In the genomic region with DNA sequence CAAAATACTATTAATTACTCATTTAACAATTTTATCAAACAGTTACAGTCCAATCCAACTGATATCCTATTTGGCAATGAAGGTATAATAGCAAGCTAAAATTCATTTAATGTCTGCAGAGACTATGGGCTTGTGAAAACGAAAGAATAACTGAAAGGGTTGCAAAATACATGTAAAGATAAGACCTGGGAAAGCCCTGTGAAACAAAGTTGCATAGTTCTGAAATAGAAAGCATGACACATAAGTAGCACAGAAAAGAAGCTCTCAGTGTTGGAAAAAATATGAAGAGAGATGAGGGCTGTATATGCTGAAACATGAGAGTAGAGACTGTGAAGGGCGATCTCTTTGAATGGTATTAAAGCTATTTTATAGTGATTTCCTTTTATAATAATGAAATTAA, we compare ENCODE assay signal across 16 cellular contexts.
DNase-seq lines count a peak whose midpoint lies in the region; ATAC-seq and TF ChIP-seq lines count a peak whose summit lies in the region.
"Had no signal": no experiment of that assay in that cellular context is flagged by ENCODE, and none has a peak within 500 bp of the region (broad histone marks: within the 10 kb centered on the region; RNA-seq: fewer than 3 reads in every experiment).

No MANE protein-coding gene starts in this region.

- no peak overlapping the region for H2AFZ ChIP-seq in hepatocyte
- H2AFZ ChIP-seq in smooth muscle cell (ENCODE audit: low read depth): no peak overlapping the region
- H2AFZ ChIP-seq: neural progenitor cell had no signal

- H3K36me3 ChIP-seq in hepatocyte (replicated peaks; ENCODE audit: insufficient read depth, low read depth) (no peaks in the 10 kb centered on the region), smooth muscle cell (ENCODE audit: low read depth) (no peaks in the 10 kb centered on the region)
- H3K36me3 ChIP-seq: cardiac muscle cell, lower lobe of right lung, neural progenitor cell, upper lobe of left lung had no signal

- H3K27me3 ChIP-seq in hepatocyte (no peaks in the 10 kb centered on the region), smooth muscle cell (ENCODE audit: low read depth) (no peaks in the 10 kb centered on the region)
- H3K27me3 ChIP-seq: cardiac muscle cell, neural progenitor cell, upper lobe of left lung had no signal

- ATAC-seq in GM19372 (IDR thresholded peaks at IDR 0.05; ENCODE audit: low read depth, unreplicated experiment) (peak; percentile 62), HG02970 (IDR thresholded peaks at IDR 0.05; ENCODE audit: low FRiP score, unreplicated experiment) (peak; percentile 60), left lobe of liver (no peak), GM19324 (IDR thresholded peaks at IDR 0.05; ENCODE audit: low FRiP score, unreplicated experiment) (no peak)
- ATAC-seq: CD8-positive, alpha-beta T cell; lower lobe of right lung had no signal

- no peaks in the 10 kb centered on the region for H3K9me3 ChIP-seq in hepatocyte (ENCODE audit: low read depth)
- H3K9me3 ChIP-seq in smooth muscle cell (replicated peaks; ENCODE audit: low read depth): no peaks in the 10 kb centered on the region
- H3K9me3 ChIP-seq: lower lobe of right lung, upper lobe of left lung had no signal

- H3K4me2 ChIP-seq in hepatocyte: peak overlapping the region; percentile 31
- no peak overlapping the region for H3K4me2 ChIP-seq in smooth muscle cell
- H3K4me2 ChIP-seq: neural progenitor cell had no signal

- H3K4me1 ChIP-seq in hepatocyte (ENCODE audit: insufficient read depth): no peaks in the 10 kb centered on the region
- no peaks in the 10 kb centered on the region for H3K4me1 ChIP-seq in smooth muscle cell (ENCODE audit: low read depth)
- H3K4me1 ChIP-seq: lower lobe of right lung, neural progenitor cell, upper lobe of left lung had no signal

- H3K4me3 ChIP-seq in hepatocyte (no peak overlapping the region), smooth muscle cell (no peak overlapping the region)
- H3K4me3 ChIP-seq: cardiac muscle cell, lower lobe of right lung, neural progenitor cell, upper lobe of left lung had no signal

- H3K9ac ChIP-seq in smooth muscle cell (ENCODE audit: low read depth): no peak overlapping the region
- H3K9ac ChIP-seq: neural progenitor cell had no signal

- WGBS in hepatocyte (ENCODE audit: low lambda C conversion rate, missing lambda C conversion rate): 62% methylated on average over 2 of the region's 2 CpGs
- 66% methylated on average over 2 of the region's 2 CpGs for WGBS in smooth muscle cell (ENCODE audit: low lambda C conversion rate)

- no peak overlapping the region for H3K27ac ChIP-seq in hepatocyte
- H3K27ac ChIP-seq in smooth muscle cell (ENCODE audit: low read depth): no peak overlapping the region
- H3K27ac ChIP-seq: cardiac muscle cell, lower lobe of right lung, neural progenitor cell, upper lobe of left lung had no signal

- DNase-seq in NCI-H446 treated with DMSO at 0.1 percent for 48 hours (lab: John Stamatoyannopoulos, UW) (peak; percentile 78), hepatocyte (ENCODE audit: low spot score) (peak; percentile 8), left lobe of liver (ENCODE audit: low spot score) (no peak), smooth muscle cell (lab: John Stamatoyannopoulos, UW; ENCODE audit: unreplicated experiment) (no peak), foreskin melanocyte (no peak)
- DNase-seq: activated CD4-positive, alpha-beta T cell treated with anti-CD3 and anti-CD28 coated beads for 48 hours; CD8-positive, alpha-beta T cell; lower lobe of right lung; NCI-H1930; stimulated activated CD4-positive, alpha-beta T cell treated with anti-CD3 and anti-CD28 coated beads, Interleukin-12 subunit alpha, Interleukin-12 subunit beta, amount 100 ng/mL, for 4 hours; upper lobe of left lung had no signal

- no peaks in the 10 kb centered on the region for H4K20me1 ChIP-seq in hepatocyte (ENCODE audit: insufficient read depth, poor library complexity, severe bottlenecking)
- H4K20me1 ChIP-seq in smooth muscle cell (ENCODE audit: low read depth): no peaks in the 10 kb centered on the region

- no peaks in the 10 kb centered on the region for H3F3A ChIP-seq in smooth muscle cell (ENCODE audit: low read depth)

- TF ChIP-seq CTCF in hepatocyte (IDR thresholded peaks at IDR 0.05; ENCODE audit: poor library complexity): no peak
- TF ChIP-seq CTCF in smooth muscle cell (IDR thresholded peaks at IDR 0.05; ENCODE audit: borderline replicate concordance, insufficient read depth, poor library complexity, severe bottlenecking): no peak

- no peaks in the 10 kb centered on the region for H3K79me2 ChIP-seq in hepatocyte
- H3K79me2 ChIP-seq in smooth muscle cell (ENCODE audit: low read depth): no peaks in the 10 kb centered on the region

- H3K9me2 ChIP-seq in hepatocyte (replicated peaks; ENCODE audit: insufficient read depth): no peaks in the 10 kb centered on the region

Comparison
In these comparisons a context has a peak if more than half of its experiments do, and no peak if none do; other contexts are left out.
1. ATAC-seq: peak in GM19372 (single experiment) and HG02970 (single experiment); none in left lobe of liver (single experiment) and GM19324 (single experiment).
2. DNase-seq: peak in NCI-H446 treated with DMSO at 0.1 percent for 48 hours (single experiment) and hepatocyte (single experiment); none in left lobe of liver (single experiment), smooth muscle cell (single experiment) and foreskin melanocyte (single experiment).